In genomic region chr13:44618326-44618725, GRCh38 we compare ENCODE assay signal across 1 cellular context.
TF ChIP-seq lines count a peak whose summit lies in the region.

No MANE protein-coding gene starts in this region.

TF ChIP-seq in IMR-90, 13 proteins besides CTCF, POLR2A, EP300 and RAD21 (continued from another document):
- TF ChIP-seq ELK1 (IDR thresholded peaks at IDR 0.05; ENCODE audit: borderline replicate concordance, low read depth, low read length) (no peak), CHD1 (IDR thresholded peaks at IDR 0.05; ENCODE audit: low read depth, low read length) (no peak), SMC3 (IDR thresholded peaks at IDR 0.05; ENCODE audit: low read depth, low read length) (no peak), MXI1 (IDR thresholded peaks at IDR 0.05; ENCODE audit: borderline replicate concordance, low read depth, low read length) (no peak)
